In the genomic region with DNA sequence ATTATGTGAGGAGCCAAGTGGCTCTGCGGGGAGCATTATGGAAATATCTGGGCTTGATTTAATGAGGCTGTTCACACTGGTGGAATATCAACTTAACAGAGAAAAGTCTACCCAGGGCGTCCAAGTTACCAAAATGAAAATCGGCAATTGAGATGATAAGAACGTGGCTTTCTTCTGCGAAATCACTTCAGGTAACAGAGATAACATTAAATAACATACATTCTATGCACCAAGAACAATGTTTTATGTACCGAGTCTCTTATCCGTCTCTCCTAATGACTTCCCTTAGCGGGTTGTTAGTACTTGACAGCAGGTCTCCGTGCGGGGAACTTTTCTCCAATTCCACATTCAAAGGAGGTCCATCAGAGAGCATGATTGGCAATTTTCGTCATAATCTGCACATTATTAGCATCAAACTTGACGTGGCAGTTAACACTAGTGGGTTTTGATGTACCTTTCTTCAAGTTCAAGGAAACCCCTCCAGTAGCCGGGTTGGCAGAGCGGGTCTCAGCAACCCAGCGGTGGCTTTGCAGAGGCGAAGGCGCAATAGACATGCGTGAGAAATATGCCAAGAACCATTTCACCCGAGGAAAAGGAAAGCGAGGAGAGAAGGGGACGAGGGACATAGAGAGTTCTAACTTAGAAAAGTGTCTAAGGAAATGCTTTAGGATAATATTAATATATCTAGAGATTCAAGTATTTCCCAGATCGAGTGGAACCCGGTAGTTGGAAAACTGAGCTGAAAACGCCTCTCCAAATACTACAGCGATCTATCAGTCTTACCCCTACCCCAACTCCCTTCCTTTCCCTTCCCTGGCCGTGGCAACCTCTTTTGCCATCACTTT, we compare ENCODE assay signal across 14 cellular contexts. TPM values are rescaled to one million over a fixed set of nuclear protein-coding genes. Genes with fewer than 3 reads are reported as not detected.
DNase-seq lines count a peak whose midpoint lies in the region; ATAC-seq and TF ChIP-seq lines count a peak whose summit lies in the region.
"Had no signal": no experiment of that assay in that cellular context is flagged by ENCODE, and none has a peak within 500 bp of the region (broad histone marks: within the 10 kb centered on the region; RNA-seq: fewer than 3 reads in every experiment).

No MANE protein-coding gene starts in this region.

- WGBS in tibial nerve, 2 donors, result 8 to 9% methylated on average over 26 of the region's 26 CpGs

- no peak for TF ChIP-seq POLR2A in tibial nerve (IDR thresholded peaks at IDR 0.05)

- H3K9me3 Mint-ChIP-seq in stimulated activated naive CD8-positive, alpha-beta T cell treated with anti-CD3 and anti-CD28 coated beads, Interleukin-15, Interleukin-2, amounts not matched to agents 100 ng/mL and 50 ng/mL, for 24 hours, result peaks cover 24% of the 10 kb centered on the region

- no peak overlapping the region for H3K9ac ChIP-seq in iPS-15b (ENCODE audit: low read depth, low read length)
- H3K9ac ChIP-seq: KMS-11 had no signal

- H3K27ac ChIP-seq in tibial nerve, result no peak overlapping the region
- H3K27ac ChIP-seq: dorsolateral prefrontal cortex, KMS-11 had no signal

- TF ChIP-seq CTCF in tibial nerve (IDR thresholded peaks at IDR 0.05), result no peak

- DNase-seq in stimulated activated naive CD8-positive, alpha-beta T cell treated with anti-CD3 and anti-CD28 coated beads, Interleukin-15, Interleukin-2, amounts not matched to agents 100 U/mL and 50 U/mL, for 24 hours, result no peak
- peak; percentile 78 for DNase-seq in NCI-H82 (lab: John Stamatoyannopoulos, UW)
- no peak for DNase-seq in stimulated activated CD4-positive, alpha-beta T cell treated with anti-CD3 and anti-CD28 coated beads, Interleukin-4, amount 100 ng/mL, for 1 hour
- DNase-seq in tibial nerve (ENCODE audit: low spot score in 2 of 2), result no peak
- DNase-seq in stimulated activated naive CD4-positive, alpha-beta T cell (lab: John Stamatoyannopoulos, UW), result no peak
- DNase-seq: activated gamma-delta T cell treated with Interleukin-2 at 50 U/mL for 16 hours; dorsolateral prefrontal cortex; hypothalamus; stimulated activated CD4-positive, alpha-beta T cell treated with anti-CD3 and anti-CD28 coated beads, Interleukin-2, amount 100 ng/mL, for 24 hours had no signal

- peak overlapping the region; percentile 77 for H3K27ac Mint-ChIP-seq in stimulated activated naive CD8-positive, alpha-beta T cell treated with anti-CD3 and anti-CD28 coated beads, Interleukin-15, Interleukin-2, amounts not matched to agents 100 ng/mL and 50 ng/mL, for 24 hours

- H3K27me3 ChIP-seq in iPS-15b (ENCODE audit: control insufficient read depth, insufficient read depth, low read length) (peaks cover 95% of the 10 kb centered on the region), tibial nerve (peaks cover 21 to 97% of the 10 kb centered on the region in 2 donors)

- peak overlapping the region; percentile 62 for H3K4me3 Mint-ChIP-seq in stimulated activated naive CD8-positive, alpha-beta T cell treated with anti-CD3 and anti-CD28 coated beads, Interleukin-15, Interleukin-2, amounts not matched to agents 100 ng/mL and 50 ng/mL, for 24 hours

- H3K36me3 Mint-ChIP-seq in stimulated activated naive CD8-positive, alpha-beta T cell treated with anti-CD3 and anti-CD28 coated beads, Interleukin-15, Interleukin-2, amounts not matched to agents 100 ng/mL and 50 ng/mL, for 24 hours (ENCODE audit: low read depth), result peaks cover 27% of the 10 kb centered on the region

- H3K27me3 Mint-ChIP-seq in stimulated activated naive CD8-positive, alpha-beta T cell treated with anti-CD3 and anti-CD28 coated beads, Interleukin-15, Interleukin-2, amounts not matched to agents 100 ng/mL and 50 ng/mL, for 24 hours, result peaks cover 79% of the 10 kb centered on the region

- no peak for ATAC-seq in stimulated activated naive CD8-positive, alpha-beta T cell treated with anti-CD3 and anti-CD28 coated beads, Interleukin-15, Interleukin-2, amounts not matched to agents 100 U/mL and 50 U/mL, for 24 hours
- no peak for ATAC-seq in HG03432 (IDR thresholded peaks at IDR 0.05; ENCODE audit: unreplicated experiment)

- H3K36me3 ChIP-seq in iPS-15b (ENCODE audit: control insufficient read depth, insufficient read depth, low read length) (no peaks in the 10 kb centered on the region), tibial nerve (no peaks in the 10 kb centered on the region)

- peak in 1 of 2 donors; percentile 13 for TF ChIP-seq EP300 in tibial nerve (IDR thresholded peaks at IDR 0.05)

- H3K4me1 Mint-ChIP-seq in stimulated activated naive CD8-positive, alpha-beta T cell treated with anti-CD3 and anti-CD28 coated beads, Interleukin-15, Interleukin-2, amounts not matched to agents 100 ng/mL and 50 ng/mL, for 24 hours (ENCODE audit: low read depth), result peaks cover 18% of the 10 kb centered on the region

- peaks cover 3% of the 10 kb centered on the region for H3K4me1 ChIP-seq in iPS-15b (ENCODE audit: control insufficient read depth, insufficient read depth, low read length)
- peaks cover 0 to 46% (median 2%) of the 10 kb centered on the region in 4 donors for H3K4me1 ChIP-seq in tibial nerve

- peak overlapping the region; percentile 36 for H3K4me3 ChIP-seq in iPS-15b (ENCODE audit: low read depth, low read length)
- H3K4me3 ChIP-seq in tibial nerve, result no peak overlapping the region

- H3K9me3 ChIP-seq in iPS-15b (ENCODE audit: control insufficient read depth, insufficient read depth, low read length) (no peaks in the 10 kb centered on the region), tibial nerve (no peaks in the 10 kb centered on the region)

RNA-seq across cellular contexts. Expression of a gene that starts 5.1 kb away (rescaled TPM):
- not detected for total RNA-seq in tibial nerve
- total RNA-seq: temporal lobe had no signal

RNA-seq across cellular contexts. Expression of a gene that starts 13.9 kb away (rescaled TPM):
- under 1 TPM in 1 of 4 donors, not detected in 3; 0.21 TPM for total RNA-seq in tibial nerve
- total RNA-seq: dorsolateral prefrontal cortex, temporal lobe had no signal

RNA-seq across cellular contexts. Expression of a gene that starts 20.9 kb away (rescaled TPM):
- total RNA-seq in tibial nerve, result not detected
- total RNA-seq: dorsolateral prefrontal cortex, temporal lobe had no signal

RNA-seq across cellular contexts. Expression of a gene that starts 28.4 kb away (rescaled TPM):
- total RNA-seq in tibial nerve, result 1 to 10 TPM in 2 of 4 donors, under 1 TPM in 1, not detected in 1; 0.21 to 1.8 (median 1.2) TPM
- total RNA-seq: dorsolateral prefrontal cortex, temporal lobe had no signal

RNA-seq across cellular contexts. Expression of a gene that starts 37.9 kb away (rescaled TPM):
- total RNA-seq in tibial nerve, result 1 to 10 TPM in 2 of 4 donors, under 1 TPM in 2; 0.39 to 2.1 (median 1.1) TPM
- total RNA-seq: temporal lobe had no signal
